Comparison of ENCODE assay signal across 1 cellular context in the genomic region with DNA sequence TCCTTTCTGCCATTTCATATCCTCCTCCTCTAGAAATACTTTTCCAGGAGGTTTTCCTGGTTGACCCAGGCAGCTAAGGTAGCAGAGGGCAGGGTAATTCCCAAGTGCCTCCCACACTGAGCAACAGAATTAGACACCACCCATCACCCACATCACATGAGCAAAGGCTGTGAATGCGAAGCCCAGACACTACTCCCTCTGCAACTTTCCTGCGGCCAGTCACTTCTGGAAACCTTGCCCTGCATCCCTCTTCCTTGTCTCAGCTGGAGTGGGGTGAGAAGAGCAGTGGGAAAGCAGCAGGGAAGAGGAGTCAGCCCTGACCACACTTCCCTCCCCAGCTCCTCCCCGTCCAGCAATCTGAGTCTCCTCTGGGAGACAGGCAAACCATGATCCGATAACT.
TF ChIP-seq lines count a peak whose summit lies in the region.

No MANE protein-coding gene starts in this region.

TF ChIP-seq in GM23338, 12 proteins besides CTCF, POLR2A, EP300 and RAD21 (continued from another document):
- TF ChIP-seq, protein P1, sequence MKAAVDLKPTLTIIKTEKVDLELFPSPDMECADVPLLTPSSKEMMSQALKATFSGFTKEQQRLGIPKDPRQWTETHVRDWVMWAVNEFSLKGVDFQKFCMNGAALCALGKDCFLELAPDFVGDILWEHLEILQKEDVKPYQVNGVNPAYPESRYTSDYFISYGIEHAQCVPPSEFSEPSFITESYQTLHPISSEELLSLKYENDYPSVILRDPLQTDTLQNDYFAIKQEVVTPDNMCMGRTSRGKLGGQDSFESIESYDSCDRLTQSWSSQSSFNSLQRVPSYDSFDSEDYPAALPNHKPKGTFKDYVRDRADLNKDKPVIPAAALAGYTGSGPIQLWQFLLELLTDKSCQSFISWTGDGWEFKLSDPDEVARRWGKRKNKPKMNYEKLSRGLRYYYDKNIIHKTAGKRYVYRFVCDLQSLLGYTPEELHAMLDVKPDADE (IDR thresholded peaks at IDR 0.05), result no peak
